ENCODE assay signal across 19 cellular contexts in genomic region chr1:164757627-164758026, GRCh38.
DNase-seq lines count a peak whose midpoint lies in the region; ATAC-seq, FAIRE-seq and TF ChIP-seq lines count a peak whose summit lies in the region.
"Had no signal": no experiment of that assay in that cellular context is flagged by ENCODE, and none has a peak within 500 bp of the region (broad histone marks: within the 10 kb centered on the region; RNA-seq: fewer than 3 reads in every experiment).

No MANE protein-coding gene starts in this region.

- no peak for TF ChIP-seq CTCF in left ventricle myocardium inferior (IDR thresholded peaks at IDR 0.05; ENCODE audit: borderline replicate concordance)
- TF ChIP-seq CTCF in brain (conservative IDR thresholded peaks at IDR 0.05), result no peak
- no peak for TF ChIP-seq CTCF in pancreas (IDR thresholded peaks at IDR 0.05)
- no peak for TF ChIP-seq CTCF in vagina (IDR thresholded peaks at IDR 0.05)
- no peak for TF ChIP-seq CTCF in left lung (IDR thresholded peaks at IDR 0.05)
- TF ChIP-seq CTCF in colonic mucosa (IDR thresholded peaks at IDR 0.05), result no peak

- no peak for TF ChIP-seq POLR2A in vagina (IDR thresholded peaks at IDR 0.05)

- peaks cover 78% of the 10 kb centered on the region for H3K4me1 Mint-ChIP-seq in brain
- H3K4me1 Mint-ChIP-seq: B cell had no signal

- peaks cover 29% of the 10 kb centered on the region for H3K36me3 Mint-ChIP-seq in brain
- H3K36me3 Mint-ChIP-seq: CD8-positive, alpha-beta T cell had no signal

- no peak overlapping the region for H3K4me3 Mint-ChIP-seq in brain
- H3K4me3 Mint-ChIP-seq: B cell; CD8-positive, alpha-beta T cell; HFFc6 had no signal

- no peaks in the 10 kb centered on the region for H3K9me3 ChIP-seq in left ventricle myocardium inferior (replicated peaks)
- H3K9me3 ChIP-seq in pancreas, result no peaks in the 10 kb centered on the region
- H3K9me3 ChIP-seq in vagina, result no peaks in the 10 kb centered on the region
- H3K9me3 ChIP-seq in left lung, result no peaks in the 10 kb centered on the region
- no peaks in the 10 kb centered on the region for H3K9me3 ChIP-seq in colonic mucosa
- H3K9me3 ChIP-seq: BLaER1 treated with 17β-estradiol and CSF1 and Interleukin-3, amounts not matched to agents 10 nM and 100 nM had no signal

- peak overlapping the region in 3 of 5 experiments; percentile 89 to 96 (median 94) for H3K27ac Mint-ChIP-seq in brain
- H3K27ac Mint-ChIP-seq: B cell; CD8-positive, alpha-beta T cell had no signal

- peaks cover 67% of the 10 kb centered on the region for H3K4me1 ChIP-seq in left ventricle myocardium inferior
- H3K4me1 ChIP-seq in pancreas, result peaks cover 31 to 38% (median 35%) of the 10 kb centered on the region in 3 donors
- H3K4me1 ChIP-seq in vagina, result peaks cover 71% of the 10 kb centered on the region
- H3K4me1 ChIP-seq in left lung, result no peaks in the 10 kb centered on the region
- H3K4me1 ChIP-seq in colonic mucosa, result no peaks in the 10 kb centered on the region
- H3K4me1 ChIP-seq: BLaER1 treated with 17β-estradiol and CSF1 and Interleukin-3, amounts not matched to agents 10 nM and 100 nM had no signal

- no peak for DNase-seq in left ventricle myocardium inferior
- no peak for DNase-seq in Right ventricle myocardium superior
- DNase-seq in pancreas, result no peak
- no peak for DNase-seq in vagina (ENCODE audit: extremely low spot score in 2 of 2)
- no peak for DNase-seq in left lung
- no peak for DNase-seq in kidney glomerular epithelial cell (lab: John Stamatoyannopoulos, UW)
- DNase-seq in colonic mucosa, result no peak
- DNase-seq: Calu3; CD8-positive, alpha-beta T cell; DMS79 treated with DMSO at 0.1 percent for 48 hours; GF-D8; GOT3; H7; HFFc6 had no signal

- H3K27me3 Mint-ChIP-seq in brain, result no peaks in the 10 kb centered on the region

- WGBS in pancreas, 2 donors, result 70 to 84% methylated on average over 1 of the region's 1 CpG

- H3K36me3 ChIP-seq in left ventricle myocardium inferior (no peaks in the 10 kb centered on the region), pancreas (no peaks in the 10 kb centered on the region), vagina (no peaks in the 10 kb centered on the region), left lung (no peaks in the 10 kb centered on the region), colonic mucosa (no peaks in the 10 kb centered on the region)

- H3K9me3 Mint-ChIP-seq in brain, result peaks cover 0 to 8% (median 3%) of the 10 kb centered on the region in 5 experiments
- H3K9me3 Mint-ChIP-seq: CD8-positive, alpha-beta T cell had no signal

- H3K27me3 ChIP-seq in left ventricle myocardium inferior (ENCODE audit: low read depth) (no peaks in the 10 kb centered on the region), pancreas (no peaks in the 10 kb centered on the region), vagina (no peaks in the 10 kb centered on the region), left lung (no peaks in the 10 kb centered on the region), colonic mucosa (no peaks in the 10 kb centered on the region)
- H3K27me3 ChIP-seq: BLaER1 treated with 17β-estradiol and CSF1 and Interleukin-3, amounts not matched to agents 10 nM and 100 nM had no signal

- no peak overlapping the region for H3K4me3 ChIP-seq in left ventricle myocardium inferior
- H3K4me3 ChIP-seq in pancreas, result no peak overlapping the region
- no peak overlapping the region for H3K4me3 ChIP-seq in vagina
- H3K4me3 ChIP-seq in left lung, result no peak overlapping the region
- no peak overlapping the region for H3K4me3 ChIP-seq in colonic mucosa
- H3K4me3 ChIP-seq: BLaER1 treated with 17β-estradiol and CSF1 and Interleukin-3, amounts not matched to agents 10 nM and 100 nM had no signal

- FAIRE-seq in pancreas (lab: Jason Lieb, UNC), result peak; percentile 17

- intact Hi-C loops in left ventricle myocardium inferior (cut with micrococcal nuclease), result no loop called here
- intact Hi-C loops in Right ventricle myocardium superior (cut with DNase I), result no loop called here
- intact Hi-C loops in pancreas (cut with DNase I), result no loop called here
- intact Hi-C loops in vagina (cut with DNase I), result no loop called here
- intact Hi-C loops in left lung (cut with DNase I), result no loop called here
- intact Hi-C loops in colonic mucosa (cut with DNase I), result no loop called here

- ATAC-seq in Right ventricle myocardium superior (ENCODE audit: poor library complexity), result no peak
- no peak for ATAC-seq in pancreas
- no peak for ATAC-seq in left lung
- ATAC-seq: CD8-positive, alpha-beta T cell; HCT116 had no signal

- H3K27ac ChIP-seq in left ventricle myocardium inferior (replicated peaks) (peak overlapping the region; percentile 2), pancreas (no peak overlapping the region), vagina (peak overlapping the region; percentile 75), left lung (no peak overlapping the region), colonic mucosa (no peak overlapping the region)
- H3K27ac ChIP-seq: BLaER1 treated with 17β-estradiol and CSF1 and Interleukin-3, amounts not matched to agents 10 nM and 100 nM; HL-60 had no signal

- no peak overlapping the region for H3K9ac ChIP-seq in colonic mucosa (ENCODE audit: low read depth in 2 of 2, low read length in 2 of 2)
- H3K9ac ChIP-seq: BLaER1 treated with 17β-estradiol and CSF1 and Interleukin-3, amounts not matched to agents 10 nM and 100 nM had no signal

Comparison
In these comparisons a context has a peak if more than half of its experiments do, and no peak if none do; other contexts are left out.
1. H3K27ac ChIP-seq: peak in left ventricle myocardium inferior (single experiment) and vagina (single experiment); none in pancreas (0 of 4), left lung (0 of 2) and colonic mucosa (single experiment).